In genomic region chr12:3317841-3318501, GRCh38 we compare ENCODE assay signal across 23 cellular contexts.
"Had no signal": no experiment of that assay in that cellular context is flagged by ENCODE, and none has a peak within 500 bp of the region (broad histone marks: within the 10 kb centered on the region; RNA-seq: fewer than 3 reads in every experiment).

No MANE protein-coding gene starts in this region.

- H3K36me3 ChIP-seq: esophagus squamous epithelium, right atrium auricular region, suprapubic skin, vagina had no signal

- H3K4me2 ChIP-seq: smooth muscle cell had no signal

- H3K9ac ChIP-seq: parathyroid adenoma had no signal

- DNase-seq: cortex of kidney; effector memory CD8-positive, alpha-beta T cell; erythroblast; esophagus squamous epithelium; foreskin melanocyte; natural killer cell; stimulated activated CD4-positive, alpha-beta T cell treated with anti-CD3 and anti-CD28 coated beads, Interleukin-12 subunit alpha, Interleukin-12 subunit beta, amount 100 ng/mL, for 4 hours; stimulated activated CD4-positive, alpha-beta T cell treated with anti-CD3 and anti-CD28 coated beads, Interleukin-1b, Interleukin-23, amount 100 ng/mL, for 48 hours; stimulated activated CD4-positive, alpha-beta T cell treated with anti-CD3 and anti-CD28 coated beads, Interleukin-4, amount 100 ng/mL, for 1 hour; stimulated activated CD8-positive, alpha-beta memory T cell treated with anti-CD3 and anti-CD28 coated beads, Interleukin-4, amount 100 ng/mL, for 48 hours; stimulated activated naive CD4-positive, alpha-beta T cell; stimulated activated naive CD8-positive, alpha-beta T cell treated with anti-CD3 and anti-CD28 coated beads, Interleukin-15, amount 100 ng/mL, for 72 hours; trophoblast cell had no signal

- H3K79me2 ChIP-seq: parathyroid adenoma had no signal

- H2AFZ ChIP-seq: parathyroid adenoma had no signal

- H3K27ac Mint-ChIP-seq: effector memory CD8-positive, alpha-beta T cell; memory B cell; natural killer cell; progenitor cell of endocrine pancreas; stimulated activated naive CD8-positive, alpha-beta T cell treated with anti-CD3 and anti-CD28 coated beads, Interleukin-15, amount 100 ng/mL, for 72 hours had no signal

- H3K27me3 ChIP-seq: right atrium auricular region, suprapubic skin, vagina had no signal

- H3K9me3 ChIP-seq: esophagus squamous epithelium, right atrium auricular region, suprapubic skin, vagina had no signal

- H3K36me3 Mint-ChIP-seq: memory B cell, natural killer cell had no signal

- H3K27ac ChIP-seq: esophagus squamous epithelium, parathyroid adenoma, right atrium auricular region, suprapubic skin, vagina had no signal

- H3K4me1 Mint-ChIP-seq: memory B cell; natural killer cell; stimulated activated naive CD8-positive, alpha-beta T cell treated with anti-CD3 and anti-CD28 coated beads, Interleukin-15, amount 100 ng/mL, for 72 hours had no signal

- H3K4me3 Mint-ChIP-seq: effector memory CD8-positive, alpha-beta T cell; memory B cell; natural killer cell; stimulated activated naive CD8-positive, alpha-beta T cell treated with anti-CD3 and anti-CD28 coated beads, Interleukin-15, amount 100 ng/mL, for 72 hours had no signal

- H3K9me3 Mint-ChIP-seq: effector memory CD8-positive, alpha-beta T cell; memory B cell; natural killer cell; stimulated activated naive CD8-positive, alpha-beta T cell treated with anti-CD3 and anti-CD28 coated beads, Interleukin-15, amount 100 ng/mL, for 72 hours had no signal

- ATAC-seq: effector memory CD8-positive, alpha-beta T cell; left lobe of liver; natural killer cell; sciatic nerve; stimulated activated naive CD8-positive, alpha-beta T cell treated with anti-CD3 and anti-CD28 coated beads, Interleukin-15, amount 100 ng/mL, for 72 hours had no signal

- H3K4me3 ChIP-seq: esophagus squamous epithelium, lung, right atrium auricular region, smooth muscle cell, suprapubic skin, vagina had no signal
